Comparison of ENCODE assay signal across 22 cellular contexts in genomic region chrX:77455437-77455836, GRCh38. TPM values are rescaled to one million over a fixed set of nuclear protein-coding genes. Genes with fewer than 3 reads are reported as not detected.
DNase-seq lines count a peak whose midpoint lies in the region; ATAC-seq and TF ChIP-seq lines count a peak whose summit lies in the region.
"Had no signal": no experiment of that assay in that cellular context is flagged by ENCODE, and none has a peak within 500 bp of the region (broad histone marks: within the 10 kb centered on the region; RNA-seq: fewer than 3 reads in every experiment).

No MANE protein-coding gene starts in this region.

- DNase-seq in Right ventricle myocardium superior (no peak), right atrium auricular region (ENCODE audit: low spot score) (no peak), ascending aorta (ENCODE audit: low spot score in 2 of 2) (no peak), left ventricle myocardium inferior (no peak), dedifferentiated amniotic fluid mesenchymal stem cell (ENCODE audit: extremely low spot score) (no peak), medulla oblongata (ENCODE audit: extremely low spot score) (no peak)
- DNase-seq: 8988T; ACHN; AML-193; BE2C; CD4-positive, alpha-beta T cell; CD8-positive, alpha-beta memory T cell; DMS 273 treated with DMSO at 0.1 percent for 48 hours; DMS79; EL; GDM1; GM23248; H7; HCEC 1CT had no signal

- no peaks in the 10 kb centered on the region for H3K4me1 ChIP-seq in right atrium auricular region
- no peaks in the 10 kb centered on the region for H3K4me1 ChIP-seq in ascending aorta
- H3K4me1 ChIP-seq in left ventricle myocardium inferior: no peaks in the 10 kb centered on the region
- H3K4me1 ChIP-seq: A549; BE2C; BLaER1 treated with 17β-estradiol and CSF1 and Interleukin-3, amounts not matched to agents 10 nM and 100 nM had no signal

- peak; percentile 66 for ATAC-seq in Right ventricle myocardium superior (ENCODE audit: poor library complexity)
- ATAC-seq: A549, GM12878 had no signal

- no peaks in the 10 kb centered on the region for H3K36me3 ChIP-seq in right atrium auricular region
- no peaks in the 10 kb centered on the region for H3K36me3 ChIP-seq in ascending aorta
- no peaks in the 10 kb centered on the region for H3K36me3 ChIP-seq in left ventricle myocardium inferior
- H3K36me3 ChIP-seq: BE2C; BLaER1 treated with 17β-estradiol and CSF1 and Interleukin-3, amounts not matched to agents 10 nM and 100 nM had no signal

- H3K4me3 ChIP-seq in right atrium auricular region (no peak overlapping the region), ascending aorta (no peak overlapping the region), left ventricle myocardium inferior (no peak overlapping the region)
- H3K4me3 ChIP-seq: A549; BLaER1 treated with 17β-estradiol and CSF1 and Interleukin-3, amounts not matched to agents 10 nM and 100 nM; GM12878; GM23248 had no signal

- H3K9me3 ChIP-seq in right atrium auricular region (no peaks in the 10 kb centered on the region), ascending aorta (no peaks in the 10 kb centered on the region), left ventricle myocardium inferior (replicated peaks) (no peaks in the 10 kb centered on the region)
- H3K9me3 ChIP-seq: A549; BE2C; BLaER1 treated with 17β-estradiol and CSF1 and Interleukin-3, amounts not matched to agents 10 nM and 100 nM had no signal

- intact Hi-C loops in Right ventricle myocardium superior (cut with DNase I) (no loop called here), ascending aorta (cut with DNase I) (no loop called here), left ventricle myocardium inferior (cut with micrococcal nuclease) (no loop called here)

- TF ChIP-seq CTCF in right atrium auricular region (IDR thresholded peaks at IDR 0.05) (no peak), ascending aorta (IDR thresholded peaks at IDR 0.05) (no peak), left ventricle myocardium inferior (IDR thresholded peaks at IDR 0.05; ENCODE audit: borderline replicate concordance) (no peak)

- no peak overlapping the region for H3K27ac ChIP-seq in right atrium auricular region
- H3K27ac ChIP-seq in ascending aorta: peak overlapping the region; percentile 12 to 34
- H3K27ac ChIP-seq in left ventricle myocardium inferior (replicated peaks): peak overlapping the region; percentile 33
- H3K27ac ChIP-seq: A549; BLaER1 treated with 17β-estradiol and CSF1 and Interleukin-3, amounts not matched to agents 10 nM and 100 nM; GM23248 had no signal

- H3K27me3 ChIP-seq in right atrium auricular region (no peaks in the 10 kb centered on the region), ascending aorta (no peaks in the 10 kb centered on the region), left ventricle myocardium inferior (ENCODE audit: low read depth) (no peaks in the 10 kb centered on the region)
- H3K27me3 ChIP-seq: BE2C had no signal

RNA-seq across cellular contexts. Expression of gene FGF16, which starts 8.2 kb away (rescaled TPM):
- total RNA-seq in Right ventricle myocardium superior: not detected
- not detected for total RNA-seq in right atrium auricular region
- not detected for total RNA-seq in ascending aorta
- 0.14 TPM for total RNA-seq in left ventricle myocardium inferior
- total RNA-seq: CD4-positive, alpha-beta T cell; CD8-positive, alpha-beta memory T cell; GM12878 had no signal

Comparison
In these comparisons a context has a peak if more than half of its experiments do, and no peak if none do; other contexts are left out.
1. H3K27ac ChIP-seq: peak in ascending aorta (2 of 2) and left ventricle myocardium inferior (single experiment); none in right atrium auricular region (0 of 2).